Comparison of ENCODE assay signal across 6 cellular contexts in genomic region chr5:782356-782755, GRCh38. TPM values are rescaled to one million over a fixed set of nuclear protein-coding genes. Genes with fewer than 3 reads are reported as not detected.
"Had no signal": no experiment of that assay in that cellular context is flagged by ENCODE, and none has a peak within 500 bp of the region (broad histone marks: within the 10 kb centered on the region; RNA-seq: fewer than 3 reads in every experiment).

No MANE protein-coding gene starts in this region.

RNA-seq across cellular contexts. Expression of gene ZDHHC11B, which starts 2.2 kb away (rescaled TPM):
- total RNA-seq: activated CD4-positive, alpha-beta memory T cell treated with anti-CD3 and anti-CD28 coated beads, Interleukin-2, amount 10 ng/mL, durations not matched to agents 7 days and 5 days; dermis microvascular lymphatic vessel endothelial cell; endothelial cell of umbilical vein; fibroblast of villous mesenchyme; T-helper 1 cell treated with Interleukin-12 subunit alpha and Interleukin-12 subunit beta and Interleukin-4 antibody, amounts not matched to agents 30 ng/mL and 1 ng/mL, for 36 hours had no signal
- polyA plus RNA-seq: endothelial cell of umbilical vein, fibroblast of lung had no signal
